ENCODE assay signal across 8 cellular contexts in genomic region chr2:105396254-105397024, GRCh38. TPM values are rescaled to one million over a fixed set of nuclear protein-coding genes. Genes with fewer than 3 reads are reported as not detected.
DNase-seq lines count a peak whose midpoint lies in the region; TF ChIP-seq lines count a peak whose summit lies in the region.

No MANE protein-coding gene starts in this region.

- H3K4me3 ChIP-seq in dorsolateral prefrontal cortex (peak overlapping the region in 31 of 59 donors; percentile 8 to 77 (median 68)), prostate gland (peak overlapping the region in 1 of 2 donors; percentile 87)

- H3K27ac Mint-ChIP-seq in activated T-helper 2 cell treated with anti-CD3 and anti-CD28 coated beads, Interferon-gamma antibody, Interleukin-2, Interleukin-4, amounts not matched to agents 10 μg/mL and 5 μg/mL and 100 μg/mL, durations not matched to agents 14 hours and 24 hours and 36 hours: no peak overlapping the region

- no peaks in the 10 kb centered on the region for H3K36me3 Mint-ChIP-seq in activated T-helper 2 cell treated with anti-CD3 and anti-CD28 coated beads, Interferon-gamma antibody, Interleukin-2, Interleukin-4, amounts not matched to agents 10 μg/mL and 5 μg/mL and 100 μg/mL, durations not matched to agents 14 hours and 24 hours and 36 hours (ENCODE audit: low read depth)

- no peaks in the 10 kb centered on the region for H3K9me3 Mint-ChIP-seq in activated T-helper 2 cell treated with anti-CD3 and anti-CD28 coated beads, Interferon-gamma antibody, Interleukin-2, Interleukin-4, amounts not matched to agents 10 μg/mL and 5 μg/mL and 100 μg/mL, durations not matched to agents 14 hours and 24 hours and 36 hours

- DNase-seq in AG09319 (ENCODE audit: extremely low read depth, low read depth): peak; percentile 96
- peak; percentile 72 for DNase-seq in NCI-H460 (ENCODE audit: extremely low read depth, low read depth)
- DNase-seq in dorsolateral prefrontal cortex: no peak
- no peak for DNase-seq in prostate gland (ENCODE audit: low spot score)
- DNase-seq in NCI-H1436 (lab: John Stamatoyannopoulos, UW): no peak
- no peak for DNase-seq in NCI-H774 (lab: John Stamatoyannopoulos, UW)
- no peak for DNase-seq in NOMO-1 treated with dmso at 0.1 percent for 144 hours (lab: John Stamatoyannopoulos, UW; ENCODE audit: unreplicated experiment)
- DNase-seq in activated T-helper 2 cell treated with anti-CD3 and anti-CD28 coated beads, Interferon-gamma antibody, Interleukin-2, Interleukin-4, amounts not matched to agents 10 μg/mL and 5 μg/mL and 100 μg/mL, durations not matched to agents 14 hours and 24 hours and 36 hours (ENCODE audit: low spot score): no peak

- no peaks in the 10 kb centered on the region for H3K36me3 ChIP-seq in prostate gland

- WGBS in prostate gland: 67% methylated on average over 12 of the region's 12 CpGs

- H3K4me1 ChIP-seq in prostate gland (replicated peaks): peaks cover 5% of the 10 kb centered on the region

- H3K27ac ChIP-seq in dorsolateral prefrontal cortex (peak overlapping the region in 22 of 59 donors; percentile 0 to 77 (median 23)), prostate gland (peak overlapping the region; percentile 90 to 91)

- no peaks in the 10 kb centered on the region for H3K9me3 ChIP-seq in prostate gland

- no peak for TF ChIP-seq POLR2A in prostate gland (IDR thresholded peaks at IDR 0.05)

- intact Hi-C loops in dorsolateral prefrontal cortex (cut with DNase I) (no loop called here), prostate gland (cut with DNase I) (no loop called here)
- intact Hi-C loops in activated T-helper 2 cell treated with anti-CD3 and anti-CD28 coated beads, Interferon-gamma antibody, Interleukin-2, Interleukin-4, amounts not matched to agents 10 μg/mL and 5 μg/mL and 100 μg/mL, durations not matched to agents 14 hours and 24 hours and 36 hours (cut with micrococcal nuclease): no loop called here

- H3K27me3 ChIP-seq in dorsolateral prefrontal cortex (peaks cover 0 to 22% (median 6%) of the 10 kb centered on the region in 45 donors), prostate gland (replicated peaks; ENCODE audit: insufficient read depth) (no peaks in the 10 kb centered on the region)

- H3K4me1 Mint-ChIP-seq in activated T-helper 2 cell treated with anti-CD3 and anti-CD28 coated beads, Interferon-gamma antibody, Interleukin-2, Interleukin-4, amounts not matched to agents 10 μg/mL and 5 μg/mL and 100 μg/mL, durations not matched to agents 14 hours and 24 hours and 36 hours (ENCODE audit: low read depth): peaks cover 10% of the 10 kb centered on the region

- H3K27me3 Mint-ChIP-seq in activated T-helper 2 cell treated with anti-CD3 and anti-CD28 coated beads, Interferon-gamma antibody, Interleukin-2, Interleukin-4, amounts not matched to agents 10 μg/mL and 5 μg/mL and 100 μg/mL, durations not matched to agents 14 hours and 24 hours and 36 hours (ENCODE audit: low read depth): peaks cover 18% of the 10 kb centered on the region

- no peak overlapping the region for H3K4me3 Mint-ChIP-seq in activated T-helper 2 cell treated with anti-CD3 and anti-CD28 coated beads, Interferon-gamma antibody, Interleukin-2, Interleukin-4, amounts not matched to agents 10 μg/mL and 5 μg/mL and 100 μg/mL, durations not matched to agents 14 hours and 24 hours and 36 hours (ENCODE audit: low read depth)

- TF ChIP-seq CTCF in AG09319 (IDR thresholded peaks at IDR 0.05; ENCODE audit: low read depth, low read length) (no peak), dorsolateral prefrontal cortex (IDR thresholded peaks at IDR 0.05 in 54 of 56, conservative IDR thresholded peaks at IDR 0.05 in 2 of 56; ENCODE audit: low read depth in 1 of 56, partially characterized antibody in 56 of 56) (no peak), prostate gland (IDR thresholded peaks at IDR 0.05) (no peak)

RNA-seq across cellular contexts. Expression of gene FHL2, which starts 2.4 kb away (rescaled TPM):
- 11.6 and 13.9 TPM in 2 replicates for total RNA-seq in NCI-H460 (2014; rRNA removed; shearing (Covaris generic))
- 1.6 and 6.5 TPM in 2 replicates for polyA plus RNA-seq in NCI-H460 (2014; cell fraction: nucleus; rRNA removed)
- total RNA-seq in dorsolateral prefrontal cortex: 10 to 100 TPM in 119 of 120 experiments, 1 to 10 TPM in 1; 9.0 to 49.5 (median 29.1) TPM
- 100 to 1,000 TPM; 132 to 250 TPM for total RNA-seq in prostate gland
- total RNA-seq in activated T-helper 2 cell treated with anti-CD3 and anti-CD28 coated beads, Interferon-gamma antibody, Interleukin-2, Interleukin-4, amounts not matched to agents 10 μg/mL and 5 μg/mL and 100 μg/mL, durations not matched to agents 14 hours and 24 hours and 36 hours: 5.3 and 5.6 TPM in 2 replicates

RNA-seq across cellular contexts. Expression of gene C2orf49, which starts 59.1 kb away (rescaled TPM):
- total RNA-seq in NCI-H460 (2014; rRNA removed; shearing (Covaris generic)): 24.0 and 26.0 TPM in 2 replicates
- 16.9 and 24.7 TPM in 2 replicates for polyA plus RNA-seq in NCI-H460 (2014; cell fraction: nucleus; rRNA removed)
- 10 to 100 TPM; 15.9 to 35.0 (median 24.8) TPM for total RNA-seq in dorsolateral prefrontal cortex
- total RNA-seq in prostate gland: 10 to 100 TPM; 13.1 to 26.2 TPM
- 18.6 and 19.0 TPM in 2 replicates for total RNA-seq in activated T-helper 2 cell treated with anti-CD3 and anti-CD28 coated beads, Interferon-gamma antibody, Interleukin-2, Interleukin-4, amounts not matched to agents 10 μg/mL and 5 μg/mL and 100 μg/mL, durations not matched to agents 14 hours and 24 hours and 36 hours

Comparison
In these comparisons a context has a peak if more than half of its experiments do, and no peak if none do; other contexts are left out.
1. DNase-seq: peak in AG09319 (single experiment) and NCI-H460 (single experiment); none in dorsolateral prefrontal cortex (0 of 10), prostate gland (single experiment), NCI-H1436 (single experiment), NCI-H774 (single experiment), NOMO-1 treated with dmso at 0.1 percent for 144 hours (single experiment) and activated T-helper 2 cell treated with anti-CD3 and anti-CD28 coated beads, Interferon-gamma antibody, Interleukin-2, Interleukin-4, amounts not matched to agents 10 μg/mL and 5 μg/mL and 100 μg/mL, durations not matched to agents 14 hours and 24 hours and 36 hours (single experiment).